In the genomic region with DNA sequence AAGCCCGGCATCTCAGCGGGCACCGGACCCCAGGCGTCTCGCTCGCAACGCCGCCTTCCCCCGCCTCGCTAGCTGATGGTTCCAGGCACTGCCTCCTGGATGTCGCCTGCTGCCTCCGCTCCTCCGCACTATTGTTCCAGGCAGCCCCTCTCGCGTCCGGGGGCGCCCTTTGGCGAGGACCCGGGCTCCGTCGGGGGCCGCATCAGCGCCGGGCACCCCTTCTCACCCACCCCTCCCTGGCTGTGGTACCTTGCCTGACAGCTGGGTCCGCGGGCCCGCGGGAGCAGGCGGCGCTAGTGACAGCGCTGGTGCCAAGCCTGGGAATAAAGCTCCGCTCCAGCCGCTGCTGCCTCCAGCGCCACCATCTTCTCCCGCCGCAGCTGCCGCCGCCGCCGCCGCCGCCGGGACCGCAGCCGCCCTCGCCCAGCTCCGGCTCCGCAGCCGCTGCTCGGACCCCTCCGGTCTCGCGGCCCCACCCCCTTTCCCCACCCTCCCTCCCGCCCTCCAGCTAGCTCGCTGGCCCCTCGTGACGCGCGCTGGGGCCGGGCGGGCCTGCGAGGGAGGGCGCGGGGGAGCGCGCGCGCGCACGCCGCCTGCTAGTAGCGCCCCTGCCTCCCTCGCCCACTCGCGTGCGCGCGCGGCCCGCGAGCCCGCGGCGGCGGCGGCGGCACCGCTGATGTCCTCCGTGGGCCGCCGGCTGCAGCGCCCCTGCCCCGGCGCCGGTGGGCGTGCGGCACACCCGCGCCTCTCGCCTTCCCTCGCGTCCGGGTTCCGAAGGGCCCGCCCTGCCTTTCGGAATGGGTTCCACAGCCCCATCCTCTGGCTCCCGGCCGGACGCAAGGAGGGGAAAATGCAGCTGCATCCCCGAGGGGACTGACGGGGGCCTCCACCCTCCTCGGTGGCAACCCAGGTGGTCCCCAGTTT, we compare ENCODE assay signal across 8 cellular contexts. TPM values are rescaled to one million over a fixed set of nuclear protein-coding genes. Genes with fewer than 3 reads are reported as not detected.
DNase-seq lines count a peak whose midpoint lies in the region; ATAC-seq and TF ChIP-seq lines count a peak whose summit lies in the region.

A gene (minus strand): TSS at position 468 of the 924 bp plus-strand sequence.

- DNase-seq in AG09309 (ENCODE audit: low read depth) (no peak), activated gamma-delta T cell treated with Interleukin-2 at 50 U/mL for 16 hours (peak; percentile 17), foreskin melanocyte (peak; percentile 18), neural crest cell (ENCODE audit: low read depth, low spot score) (peak; percentile 53), thoracic aorta (ENCODE audit: low spot score) (no peak)

- H3K4me1 Mint-ChIP-seq in neural crest cell: peaks cover 17% of the 10 kb centered on the region

- H3K36me3 Mint-ChIP-seq in neural crest cell (ENCODE audit: low read depth): no peaks in the 10 kb centered on the region

- peak within 1 kb of the TSS; percentile 79 for H3K27ac Mint-ChIP-seq in neural crest cell (ENCODE audit: unreplicated experiment)

- ATAC-seq in GM19035 (IDR thresholded peaks at IDR 0.05; ENCODE audit: unreplicated experiment) (peak; percentile 46), HG03196 (IDR thresholded peaks at IDR 0.05; ENCODE audit: unreplicated experiment) (peak; percentile 34), thoracic aorta (ENCODE audit: insufficient number of reproducible peaks, low FRiP score, low read depth) (peak; percentile 42)

- H3K9ac ChIP-seq in OCI-LY3 (ENCODE audit: low read length): no peak within 1 kb of the TSS

- no peak within 1 kb of the TSS for H2AFZ ChIP-seq in OCI-LY3 (ENCODE audit: low read depth, low read length)

- peak within 1 kb of the TSS; percentile 90 for H3K4me3 Mint-ChIP-seq in neural crest cell

- H3K4me3 ChIP-seq in AG09309 (ENCODE audit: control insufficient read depth, low read depth, low read length): peak within 1 kb of the TSS; percentile 64
- H3K4me3 ChIP-seq in OCI-LY3 (ENCODE audit: low read length): 0 out of 2 replicates have a peak within 1 kb of the TSS, but pooled peaks have one; percentile 20
- peak within 1 kb of the TSS; percentile 95 for H3K4me3 ChIP-seq in thoracic aorta

- no peaks in the 10 kb centered on the region for H3K36me3 ChIP-seq in OCI-LY3 (replicated peaks; ENCODE audit: low read depth, low read length)
- no peaks in the 10 kb centered on the region for H3K36me3 ChIP-seq in thoracic aorta

- H3K9me3 ChIP-seq in OCI-LY3 (ENCODE audit: insufficient read depth, low read length) (no peaks in the 10 kb centered on the region), thoracic aorta (no peaks in the 10 kb centered on the region)

- H4K20me1 ChIP-seq in OCI-LY3 (ENCODE audit: insufficient read depth, low read length): no peaks in the 10 kb centered on the region

- peaks cover 16% of the 10 kb centered on the region for H3K27me3 ChIP-seq in OCI-LY3 (ENCODE audit: low read depth, low read length)
- H3K27me3 ChIP-seq in thoracic aorta (replicated peaks; ENCODE audit: insufficient read depth): no peaks in the 10 kb centered on the region

- H3K4me1 ChIP-seq in OCI-LY3 (ENCODE audit: low read length) (no peaks in the 10 kb centered on the region), thoracic aorta (ENCODE audit: control insufficient read depth in 1 of 2, low read depth in 2 of 2) (peaks cover 6 to 30% of the 10 kb centered on the region in 2 donors)

- peak within 1 kb of the TSS; percentile 43 for H3K4me2 ChIP-seq in OCI-LY3 (ENCODE audit: low read length)

- H3K27ac ChIP-seq in OCI-LY3 (ENCODE audit: low read length) (no peak within 1 kb of the TSS), thoracic aorta (peak within 1 kb of the TSS; percentile 64 to 65)

- H3K27me3 Mint-ChIP-seq in neural crest cell (ENCODE audit: low read depth): peaks cover 21% of the 10 kb centered on the region

- TF ChIP-seq CTCF in AG09309 (IDR thresholded peaks at IDR 0.05; ENCODE audit: control insufficient read depth, insufficient read depth, low read depth, low read length, missing control alignments) (no peak), OCI-LY3 (IDR thresholded peaks at IDR 0.05; ENCODE audit: low read depth, low read length) (no peak), neural crest cell (conservative IDR thresholded peaks at IDR 0.05) (no peak), thoracic aorta (IDR thresholded peaks at IDR 0.05) (no peak)

- no peaks in the 10 kb centered on the region for H3K9me3 Mint-ChIP-seq in neural crest cell

- no peaks in the 10 kb centered on the region for H3K79me2 ChIP-seq in OCI-LY3 (ENCODE audit: low read length)

RNA-seq across cellular contexts. Expression of the gene that starts here (rescaled TPM):
- total RNA-seq in neural crest cell (3.7 and 4.4 TPM in 2 replicates), thoracic aorta (1 to 10 TPM; 6.8 to 9.5 TPM)

Comparison
In these comparisons a context has a peak if more than half of its experiments do, and no peak if none do; other contexts are left out.
1. DNase-seq: peak in activated gamma-delta T cell treated with Interleukin-2 at 50 U/mL for 16 hours (single experiment), foreskin melanocyte (single experiment) and neural crest cell (single experiment); none in AG09309 (single experiment) and thoracic aorta (single experiment).
2. H3K4me3 ChIP-seq: peak in every context shown above with its lines; median percentile 95 in thoracic aorta; 64 in AG09309; 20 in OCI-LY3.
3. Peak in every context shown above with its lines, with median percentiles within 50 percentile points of each other: ATAC-seq.